Comparison of ENCODE assay signal across 8 cellular contexts in genomic region chr2:20350753-20351554, GRCh38. TPM values are rescaled to one million over a fixed set of nuclear protein-coding genes. Genes with fewer than 3 reads are reported as not detected.
DNase-seq lines count a peak whose midpoint lies in the region; ATAC-seq and TF ChIP-seq lines count a peak whose summit lies in the region.

TSS of gene PUM2 (minus strand) at chr2:20350844. CDS start at chr2:20327360, 23,484 bp downstream.

- peaks cover 29% of the 10 kb centered on the region for H3K4me1 Mint-ChIP-seq in CD14-positive monocyte

- DNase-seq in CD14-positive monocyte (ENCODE audit: low spot score), result peak; percentile 91
- DNase-seq in NCI-H748 treated with DMSO at 0.1 percent for 48 hours (lab: John Stamatoyannopoulos, UW), result peak; percentile 86
- DNase-seq in activated CD4-positive, alpha-beta T cell treated with anti-CD3 and anti-CD28 coated beads, Interleukin-2, amount 50 U/mL, for 24 hours (ENCODE audit: low read depth in 1 of 2, low spot score in 1 of 2), result peak; percentile 81 to 86
- peak; percentile 82 for DNase-seq in dedifferentiated amniotic fluid mesenchymal stem cell (ENCODE audit: extremely low spot score)
- DNase-seq in left lobe of liver (ENCODE audit: low spot score), result peak; percentile 97
- DNase-seq in stimulated activated CD4-positive, alpha-beta T cell treated with anti-CD3 and anti-CD28 coated beads, Interleukin-2, amount 100 ng/mL, for 24 hours, result peak; percentile 90 to 92

- peak within 1 kb of the TSS; percentile 89 to 94 for H3K4me3 Mint-ChIP-seq in CD14-positive monocyte

- peaks cover 0 to 4% of the 10 kb centered on the region in 2 donors for H3K36me3 Mint-ChIP-seq in CD14-positive monocyte

- peaks cover 0 to 3% (median 2%) of the 10 kb centered on the region in 3 donors for H3K27me3 Mint-ChIP-seq in CD14-positive monocyte (ENCODE audit: low read depth in 3 of 3)

- TF ChIP-seq CTCF in CD14-positive monocyte (IDR thresholded peaks at IDR 0.05), result no peak

- intact Hi-C loops in CD14-positive monocyte (cut with micrococcal nuclease), result loop anchor here (10.0 kb wide), 2 partner anchors 74 to 94 kb away; partner anchors contain the start of gene RHOB (in 1 of the 2)

- H3K27ac Mint-ChIP-seq in CD14-positive monocyte, result peak within 1 kb of the TSS in 6 of 7 donors; percentile 82 to 94 (median 90)

- peak; percentile 85 for ATAC-seq in GM19397 (IDR thresholded peaks at IDR 0.05; ENCODE audit: unreplicated experiment)
- peak; percentile 81 for ATAC-seq in HG03565 (IDR thresholded peaks at IDR 0.05; ENCODE audit: unreplicated experiment)
- peak; percentile 86 for ATAC-seq in left lobe of liver

- H3K9me3 Mint-ChIP-seq in CD14-positive monocyte, result peaks cover 0 to 2% (median 0%) of the 10 kb centered on the region in 7 donors

RNA-seq across cellular contexts. Expression of gene PUM2, which starts in this region (rescaled TPM):
- 1 to 10 TPM; 7.2 to 8.3 TPM for polyA plus RNA-seq in CD14-positive monocyte
- total RNA-seq in left lobe of liver, result 47.5 TPM

Comparison
In these comparisons a context has a peak if more than half of its experiments do, and no peak if none do; other contexts are left out.
1. Peak in every context shown above with its lines: DNase-seq and ATAC-seq.